26 cellular contexts compared by ENCODE assay signal in the genomic region with DNA sequence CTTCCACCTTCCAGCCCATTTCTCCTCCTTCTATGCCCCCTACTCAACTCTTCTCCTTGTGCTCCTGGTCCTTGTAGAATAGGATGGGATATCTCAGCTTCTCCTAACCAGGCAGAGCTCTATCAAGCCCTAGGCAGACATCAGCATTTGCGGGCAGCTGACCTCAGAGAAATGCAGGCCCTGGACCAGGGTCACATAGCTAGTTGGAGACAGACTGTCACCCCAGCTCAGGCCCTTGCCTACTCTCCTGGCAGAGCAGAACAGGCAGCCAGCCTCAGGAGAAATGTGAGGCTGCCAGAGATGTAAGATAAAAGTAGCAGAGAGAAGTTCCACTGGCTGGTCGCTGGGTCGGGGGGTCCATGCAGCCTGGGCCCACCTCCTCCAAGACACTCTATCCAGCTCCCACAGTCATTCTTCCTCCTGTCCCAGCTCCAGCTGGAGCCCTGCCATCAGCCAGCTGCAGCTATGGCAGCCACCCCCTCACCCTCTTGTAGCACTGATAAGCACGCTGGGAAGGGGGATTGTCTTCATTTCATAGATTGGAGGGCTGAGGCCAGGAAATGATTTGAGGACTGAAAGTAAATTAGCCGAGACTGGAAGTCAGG. TPM values are rescaled to one million over a fixed set of nuclear protein-coding genes. Genes with fewer than 3 reads are reported as not detected.
DNase-seq lines count a peak whose midpoint lies in the region; ATAC-seq, FAIRE-seq and TF ChIP-seq lines count a peak whose summit lies in the region.
"Had no signal": no experiment of that assay in that cellular context is flagged by ENCODE, and none has a peak within 500 bp of the region (broad histone marks: within the 10 kb centered on the region; RNA-seq: fewer than 3 reads in every experiment).

No MANE protein-coding gene starts in this region.

- H3K4me1 ChIP-seq in K562 (replicated peaks in 1 of 2; ENCODE audit: control insufficient read depth in 2 of 2, insufficient read depth in 2 of 2, low read length in 2 of 2), result no peaks in the 10 kb centered on the region; a peak in 1 of 5 replicates
- H3K4me1 ChIP-seq in heart left ventricle, result peaks cover 0 to 21% (median 7%) of the 10 kb centered on the region in 12 donors
- peaks cover 5% of the 10 kb centered on the region for H3K4me1 ChIP-seq in parathyroid adenoma

- H3K9ac ChIP-seq in K562 (ENCODE audit: insufficient read depth in 1 of 2, low read depth in 2 of 2, low read length in 2 of 2) (0 out of 4 replicates have a peak overlapping the region, but pooled peaks of 1 of the 2 experiments have one; percentile 15), parathyroid adenoma (no peak overlapping the region)

- H3K79me2 ChIP-seq in K562 (ENCODE audit: control insufficient read depth, insufficient read depth, low read length), result no peaks in the 10 kb centered on the region
- no peaks in the 10 kb centered on the region for H3K79me2 ChIP-seq in parathyroid adenoma

- intact Hi-C loops in K562 (cut with micrococcal nuclease) (no loop called here), heart left ventricle (cut with DNase I) (loop anchor here in 1 of 10 donors (2.0 kb wide), 1 partner anchor 37 kb away; no protein-coding TSS in a partner anchor)

- TF ChIP-seq RAD21 in K562 (CRISPR knock-in tag; conservative IDR thresholded peaks at IDR 0.05 in 1 of 2, IDR thresholded peaks at IDR 0.05 in 1 of 2), result no peak

- H3K27me3 ChIP-seq in K562 (ENCODE audit: control insufficient read depth in 2 of 2, insufficient read depth in 2 of 2, low read length in 2 of 2), result peaks cover 30 to 90% of the 10 kb centered on the region in 2 experiments
- H3K27me3 ChIP-seq in heart left ventricle, result no peaks in the 10 kb centered on the region
- no peaks in the 10 kb centered on the region for H3K27me3 ChIP-seq in parathyroid adenoma (ENCODE audit: control insufficient read depth, insufficient read depth, low read length)

- CTCF ChIA-PET in K562 (lab: Yijun Ruan, JAX; ENCODE audit: low intra/inter-chr PET ratio), result interaction anchor here (0.9 kb wide), 1 partner anchor 91 kb away, joined by 3 read pairs; no protein-coding TSS in a partner anchor

- in situ Hi-C loops in K562 (cut with MboI), result no loop called here

- DNase-seq in DMS 273 (lab: John Stamatoyannopoulos, UW; ENCODE audit: unreplicated experiment) (peak; percentile 29), DMS 273 treated with DMSO at 0.1 percent for 48 hours (lab: John Stamatoyannopoulos, UW) (no peak), K562 (ENCODE audit: extremely low read depth in 1 of 4, low spot score in 3 of 4) (peak in 1 of 4 experiments; percentile 15), heart left ventricle (peak in 4 of 5 donors; percentile 32 to 52 (median 35))
- DNase-seq: activated CD4-positive, CD25-positive, alpha-beta regulatory T cell treated with anti-CD3 and anti-CD28 coated beads, Interleukin-2, amount 50 U/mL, for 72 hours; activated naive CD4-positive, alpha-beta T cell treated with anti-CD3 and anti-CD28 coated beads, Interleukin-2, amount 10 ng/mL, durations not matched to agents 7 days and 5 days; AML-193; foreskin melanocyte; mesendoderm; naive thymus-derived CD4-positive, alpha-beta T cell; NCI-H1417 treated with DMSO at 0.1 percent for 48 hours; NCI-H524; RPMI8226; stimulated activated CD8-positive, alpha-beta memory T cell treated with anti-CD3 and anti-CD28 coated beads, Interleukin-4, amount 100 ng/mL, for 48 hours; T1000 had no signal

- TF ChIP-seq CTCF in K562 (IDR thresholded peaks at IDR 0.05 in 2 of 3, conservative IDR thresholded peaks at IDR 0.05 in 1 of 3; ENCODE audit: insufficient read depth in 2 of 3, low read depth in 1 of 3, low read length in 3 of 3) (no peak), heart left ventricle (IDR thresholded peaks at IDR 0.05) (no peak), parathyroid adenoma (IDR thresholded peaks at IDR 0.05) (no peak)

- H4K20me1 ChIP-seq in K562 (replicated peaks; ENCODE audit: control insufficient read depth, insufficient read depth, low read length), result peaks cover 4% of the 10 kb centered on the region; the same call in 1 of the 2 replicates

- no peaks in the 10 kb centered on the region for H3K36me3 ChIP-seq in K562 (ENCODE audit: control insufficient read depth, insufficient read depth, low read length)
- no peaks in the 10 kb centered on the region for H3K36me3 ChIP-seq in heart left ventricle
- H3K36me3 ChIP-seq in parathyroid adenoma (ENCODE audit: control insufficient read depth, insufficient read depth, low read length), result no peaks in the 10 kb centered on the region

- POLR2A ChIA-PET in K562 (lab: Yijun Ruan, JAX), result interaction anchor here (0.5 kb wide), 1 partner anchor 106 kb away, joined by 3 read pairs; no protein-coding TSS in a partner anchor

- no peak overlapping the region for H3K4me2 ChIP-seq in K562 (ENCODE audit: insufficient read depth, low read length)
- no peak overlapping the region for H3K4me2 ChIP-seq in parathyroid adenoma (ENCODE audit: low read length)

- BruUV-seq in K562 (replicated peaks; lab: Mats Ljungman, UMichigan), result no TSS peak

- H2AFZ ChIP-seq in K562 (ENCODE audit: low read depth, low read length) (no peak overlapping the region), parathyroid adenoma (peak overlapping the region; percentile 7)

- FAIRE-seq in K562 (lab: Jason Lieb, UNC), result no peak
- FAIRE-seq: GM12892 had no signal

- no peak overlapping the region for H3K27ac ChIP-seq in K562 (ENCODE audit: extremely low read depth, low read depth, low read length)
- H3K27ac ChIP-seq in heart left ventricle, result peak overlapping the region in 3 of 12 donors; percentile 19 to 53 (median 48)
- H3K27ac ChIP-seq in parathyroid adenoma, result no peak overlapping the region
- H3K27ac ChIP-seq: 22Rv1 had no signal

- 1% methylated on average over 5 of the region's 5 CpGs for WGBS in K562 (ENCODE audit: insufficient coverage, low coverage, missing lambda C conversion rate)
- WGBS in heart left ventricle, 4 donors, result 14 to 26% (median 16%) methylated on average over 3 to 5 of the region's 5 CpGs

- H3K9me1 ChIP-seq in K562 (ENCODE audit: control insufficient read depth, insufficient read depth, low read length), result peaks cover 2% of the 10 kb centered on the region

- H3K4me3 ChIP-seq in K562 (no peak overlapping the region), heart left ventricle (no peak overlapping the region), parathyroid adenoma (ENCODE audit: low read depth, low read length) (no peak overlapping the region)

- no peak for TF ChIP-seq POLR2A in K562 (conservative IDR thresholded peaks at IDR 0.05)
- no peak for TF ChIP-seq POLR2A in heart left ventricle (IDR thresholded peaks at IDR 0.05)

- ATAC-seq in K562, result no peak
- ATAC-seq in heart left ventricle, result peak; percentile 36 to 65 (median 61)
- ATAC-seq in GM21737 (IDR thresholded peaks at IDR 0.05; ENCODE audit: unreplicated experiment), result no peak
- no peak for ATAC-seq in HG03571 (IDR thresholded peaks at IDR 0.05; ENCODE audit: unreplicated experiment)
- no peak for ATAC-seq in HG03520 (IDR thresholded peaks at IDR 0.05; ENCODE audit: unreplicated experiment)
- ATAC-seq: esophagus mucosa; naive thymus-derived CD4-positive, alpha-beta T cell; sciatic nerve had no signal

- H3K9me3 ChIP-seq in K562 (replicated peaks; ENCODE audit: control insufficient read depth, insufficient read depth, low read depth, low read length), result no peaks in the 10 kb centered on the region
- no peaks in the 10 kb centered on the region for H3K9me3 ChIP-seq in heart left ventricle
- H3K9me3 ChIP-seq in parathyroid adenoma (ENCODE audit: control insufficient read depth, low read length), result no peaks in the 10 kb centered on the region

- TF ChIP-seq EP300 in K562 (IDR thresholded peaks at IDR 0.05; ENCODE audit: low read length), result peak; percentile 17; the same call in 1 of the 2 replicates

RNA-seq across cellular contexts. Expression of a gene that starts 4.0 kb away (rescaled TPM):
- total RNA-seq in K562 (2011; cell fraction: chromatin; rRNA removed; ENCODE audit: low replicate concordance), result not detected in 2 replicates
- total RNA-seq in K562 (2011; cell fraction: nucleolus; rRNA removed), result not detected in 2 replicates
- total RNA-seq in K562 (2011; cell fraction: nucleoplasm; rRNA removed), result not detected in 2 replicates
- total RNA-seq in K562 (2014; rRNA removed) (not detected in 2 replicates), K562 (2014; rRNA removed; fragmentation: Illumina TruSeq; extraction: Trizol) (not detected in 2 replicates), K562 (2015; rRNA removed; fragmentation: Illumina TruSeq; extraction: Trizol) (not detected in 2 replicates), K562 (2021) (0.04 and 0.13 TPM in 2 replicates), heart left ventricle (under 1 TPM in 1 of 9 donors, not detected in 8; 0.14 TPM)
- polyA plus RNA-seq in K562 (2011; rRNA removed) (not detected in 2 replicates), K562 (2014; fragmentation: Illumina TruSeq; extraction: Trizol) (not detected in 2 replicates), K562 (2014; fragmentation: Nextera tagmentation; extraction: Ambion mirVana) (not detected), K562 (2014; rRNA removed) (not detected in 2 replicates), heart left ventricle (not detected)
- not detected in 2 replicates for polyA plus RNA-seq in K562 (2011; cell fraction: cytosol; rRNA removed)
- polyA plus RNA-seq in K562 (2011; cell fraction: nucleus; rRNA removed), result not detected in 2 replicates
- not detected in 2 replicates for polyA plus RNA-seq in K562 (2012)
- polyA minus RNA-seq in K562 (2011; rRNA and poly(A)+ RNA removed), result not detected in 2 replicates
- polyA minus RNA-seq in K562 (2011; cell fraction: cytosol; rRNA and poly(A)+ RNA removed), result not detected in 2 replicates
- not detected in 2 replicates for polyA minus RNA-seq in K562 (2011; cell fraction: nucleus; rRNA and poly(A)+ RNA removed)
- total RNA-seq: Daoy; esophagus mucosa; kidney epithelial cell; naive thymus-derived CD4-positive, alpha-beta T cell; osteocyte; sciatic nerve had no signal
- polyA plus RNA-seq: naive thymus-derived CD4-positive, alpha-beta T cell had no signal

RNA-seq across cellular contexts. Expression of a gene that starts 34.2 kb away (rescaled TPM):
- total RNA-seq in K562 (2011; cell fraction: chromatin; rRNA removed; ENCODE audit: low replicate concordance), result 0.32 and 0.67 TPM in 2 replicates
- 0.17 and 0.39 TPM in 2 replicates for total RNA-seq in K562 (2011; cell fraction: nucleolus; rRNA removed)
- total RNA-seq in K562 (2011; cell fraction: nucleoplasm; rRNA removed), result 0.29 and 0.31 TPM in 2 replicates
- total RNA-seq in K562 (2014; rRNA removed) (0.20 and 0.27 TPM in 2 replicates), K562 (2014; rRNA removed; fragmentation: Illumina TruSeq; extraction: Trizol) (0.18 and 0.32 TPM in 2 replicates), K562 (2015; rRNA removed; fragmentation: Illumina TruSeq; extraction: Trizol) (0.33 and 0.49 TPM in 2 replicates), K562 (2021) (0.55 and 0.63 TPM in 2 replicates), heart left ventricle (10 to 100 TPM in 1 of 9 donors, 1 to 10 TPM in 8; 1.0 to 11.1 (median 5.3) TPM)
- polyA plus RNA-seq in K562 (2011; rRNA removed) (0.13 and 0.30 TPM in 2 replicates), K562 (2014; fragmentation: Illumina TruSeq; extraction: Trizol) (0.21 and 0.37 TPM in 2 replicates), K562 (2014; fragmentation: Nextera tagmentation; extraction: Ambion mirVana) (under 1 TPM; 0.07 to 0.22 TPM), K562 (2014; rRNA removed) (0.03 and 0.28 TPM in 2 replicates), heart left ventricle (1 to 10 TPM in 1 of 2 donors, under 1 TPM in 1; 0.76 to 3.2 TPM)
- polyA plus RNA-seq in K562 (2011; cell fraction: cytosol; rRNA removed), result 0.10 and 0.15 TPM in 2 replicates
- 0.55 and 0.61 TPM in 2 replicates for polyA plus RNA-seq in K562 (2011; cell fraction: nucleus; rRNA removed)
- polyA plus RNA-seq in K562 (2012), result 0.64 and 1.8 TPM in 2 replicates
- polyA minus RNA-seq in K562 (2011; rRNA and poly(A)+ RNA removed), result 0.14 and 0.39 TPM in 2 replicates
- not detected in 2 replicates for polyA minus RNA-seq in K562 (2011; cell fraction: cytosol; rRNA and poly(A)+ RNA removed)
- 0.13 and 0.44 TPM in 2 replicates for polyA minus RNA-seq in K562 (2011; cell fraction: nucleus; rRNA and poly(A)+ RNA removed)
- total RNA-seq: osteocyte had no signal

Comparison
In these comparisons a context has a peak if more than half of its experiments do, and no peak if none do; other contexts are left out.
1. ATAC-seq: peak in heart left ventricle (4 of 4); none in K562 (single experiment), GM21737 (single experiment), HG03571 (single experiment) and HG03520 (single experiment).